8 cellular contexts compared by ENCODE assay signal in the genomic region with DNA sequence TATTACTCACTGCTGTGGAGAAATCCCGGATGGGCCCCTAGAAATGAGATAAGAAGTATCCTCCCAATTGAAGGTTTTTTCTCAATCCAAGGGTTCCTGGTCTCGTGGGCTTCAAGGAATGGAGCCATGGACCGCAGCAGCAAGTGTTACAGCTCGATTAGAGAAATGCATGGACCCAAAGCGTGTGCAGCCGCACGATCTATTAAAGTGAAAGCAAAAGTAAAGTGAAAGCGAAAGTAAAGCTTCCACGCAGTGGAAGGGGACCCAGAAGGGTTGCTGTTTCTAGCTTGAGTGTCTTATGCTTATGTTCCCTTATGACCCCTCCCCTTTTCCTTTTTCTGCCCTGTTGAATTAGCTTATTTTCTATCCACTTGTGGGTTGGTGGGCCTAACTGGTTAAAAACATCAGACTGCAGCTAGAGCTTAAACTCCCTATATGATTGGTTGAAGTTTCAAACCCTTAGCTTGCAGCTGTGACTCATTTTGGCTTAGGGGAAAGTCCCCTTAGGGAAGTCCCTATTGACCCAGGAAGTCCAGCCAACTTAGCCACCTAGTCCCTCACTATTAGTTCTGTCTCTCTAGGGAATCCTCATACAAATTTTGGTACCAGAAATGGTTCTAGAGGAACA.
DNase-seq lines count a peak whose midpoint lies in the region; ATAC-seq and TF ChIP-seq lines count a peak whose summit lies in the region.

No MANE protein-coding gene starts in this region.

- in situ Hi-C loops in GM13976 (cut with MboI; ENCODE audit: low sequenced_read_pairs, unreplicated experiment), result loop anchor here (25.0 kb wide), 1 partner anchor 1484 kb away; no protein-coding TSS in a partner anchor
- in situ Hi-C loops in SK-MEL-5 (cut with HindIII; ENCODE audit: low pct_unique_long_range_greater_than_20kb, low sequenced_read_pairs), result no loop called here

- H3K27ac ChIP-seq in GM23338 (ENCODE audit: low read depth) (no peak overlapping the region), uterus (peak overlapping the region; percentile 47 to 48)

- H3K9me3 ChIP-seq in mononuclear cell (ENCODE audit: low read depth, low read length) (no peaks in the 10 kb centered on the region), uterus (no peaks in the 10 kb centered on the region)

- H3K9me2 ChIP-seq in GM23338 (ENCODE audit: insufficient read depth), result peaks cover 15% of the 10 kb centered on the region

- H3K36me3 ChIP-seq in GM23338 (ENCODE audit: insufficient read depth), result 0 out of 2 replicates have a peak, but pooled peaks cover 3% of the 10 kb centered on the region
- no peaks in the 10 kb centered on the region for H3K36me3 ChIP-seq in uterus

- no peak overlapping the region for H3K4me2 ChIP-seq in GM23338

- TF ChIP-seq POLR2A in uterus (IDR thresholded peaks at IDR 0.05), result no peak

- peaks cover 17% of the 10 kb centered on the region for H3K9me3 Mint-ChIP-seq in GM23338
- H3K9me3 Mint-ChIP-seq in mesothelial cell of epicardium, result peaks cover 28% of the 10 kb centered on the region

- H3K79me2 ChIP-seq in GM23338 (replicated peaks; ENCODE audit: insufficient read depth), result no peaks in the 10 kb centered on the region

- peak; percentile 51 for DNase-seq in GM13976 (ENCODE audit: low spot score)
- no peak for DNase-seq in GM23338 (ENCODE audit: low spot score)
- peak; percentile 8 for DNase-seq in LNCaP clone FGC (ENCODE audit: low read depth)
- peak; percentile 73 for DNase-seq in SK-MEL-5 (ENCODE audit: low read depth, low spot score)
- peak; percentile 22 for DNase-seq in amniotic epithelial cell (ENCODE audit: low read depth)
- DNase-seq in uterus, result no peak
- DNase-seq in mesothelial cell of epicardium (ENCODE audit: low spot score in 2 of 2, unreplicated experiment in 2 of 2), result no peak

- H3K27ac Mint-ChIP-seq in GM23338 (no peak overlapping the region), mesothelial cell of epicardium (no peak overlapping the region)

- no peaks in the 10 kb centered on the region for H4K20me1 ChIP-seq in GM23338 (replicated peaks; ENCODE audit: insufficient read depth)

- no peak overlapping the region for H3K4me3 Mint-ChIP-seq in GM23338
- no peak overlapping the region for H3K4me3 Mint-ChIP-seq in mesothelial cell of epicardium

- no peaks in the 10 kb centered on the region for H3K4me1 Mint-ChIP-seq in GM23338
- H3K4me1 Mint-ChIP-seq in mesothelial cell of epicardium, result no peaks in the 10 kb centered on the region

- H2AFZ ChIP-seq in GM23338, result peak overlapping the region; percentile 81

- H3K27me3 Mint-ChIP-seq in GM23338 (ENCODE audit: insufficient read depth, low read depth, poor library complexity), result no peaks in the 10 kb centered on the region
- no peaks in the 10 kb centered on the region for H3K27me3 Mint-ChIP-seq in mesothelial cell of epicardium (ENCODE audit: low read depth)

- H3K36me3 Mint-ChIP-seq in GM23338 (ENCODE audit: low read depth), result peaks cover 18% of the 10 kb centered on the region
- no peaks in the 10 kb centered on the region for H3K36me3 Mint-ChIP-seq in mesothelial cell of epicardium

- H3K4me3 ChIP-seq in GM23338 (no peak overlapping the region), LNCaP clone FGC (ENCODE audit: low read depth, low read length) (peak overlapping the region; percentile 47), mononuclear cell (ENCODE audit: low read length) (peak overlapping the region; percentile 76), uterus (peak overlapping the region; percentile 7 to 38)

- no peaks in the 10 kb centered on the region for H3K4me1 ChIP-seq in GM23338 (ENCODE audit: insufficient read depth)
- H3K4me1 ChIP-seq in mononuclear cell (ENCODE audit: insufficient read depth, low read length), result peaks cover 43% of the 10 kb centered on the region
- H3K4me1 ChIP-seq in uterus, result no peaks in the 10 kb centered on the region

- H3K27me3 ChIP-seq in GM23338 (ENCODE audit: insufficient read depth) (no peaks in the 10 kb centered on the region), mononuclear cell (ENCODE audit: insufficient read depth, low read length) (no peaks in the 10 kb centered on the region), uterus (no peaks in the 10 kb centered on the region)

- no peaks in the 10 kb centered on the region for H3F3A ChIP-seq in GM23338 (replicated peaks; ENCODE audit: low read depth)

- no peak for ATAC-seq in GM23338

- TF ChIP-seq CTCF in GM13976 (IDR thresholded peaks at IDR 0.05; ENCODE audit: borderline replicate concordance, control extremely low read depth, extremely low read depth, insufficient read depth, missing control alignments) (no peak), GM23338 (conservative IDR thresholded peaks at IDR 0.05; ENCODE audit: low read depth in 2 of 2) (no peak), LNCaP clone FGC (IDR thresholded peaks at IDR 0.05; ENCODE audit: control insufficient read depth, extremely low read depth, insufficient read depth) (no peak), uterus (IDR thresholded peaks at IDR 0.05) (no peak), mesothelial cell of epicardium (IDR thresholded peaks at IDR 0.05; ENCODE audit: unreplicated experiment) (no peak)

- intact Hi-C loops in uterus (cut with DNase I; ENCODE audit: low total_unique reads), result no loop called here

TF ChIP-seq in GM23338, 12 proteins besides CTCF, POLR2A, EP300 and RAD21:
- TF ChIP-seq ETS1 (IDR thresholded peaks at IDR 0.05) (no peak), JUNB (IDR thresholded peaks at IDR 0.05; ENCODE audit: unreplicated experiment) (no peak), EZH2 (IDR thresholded peaks at IDR 0.05; ENCODE audit: low read depth, unreplicated experiment) (no peak)
- TF ChIP-seq, protein P1, sequence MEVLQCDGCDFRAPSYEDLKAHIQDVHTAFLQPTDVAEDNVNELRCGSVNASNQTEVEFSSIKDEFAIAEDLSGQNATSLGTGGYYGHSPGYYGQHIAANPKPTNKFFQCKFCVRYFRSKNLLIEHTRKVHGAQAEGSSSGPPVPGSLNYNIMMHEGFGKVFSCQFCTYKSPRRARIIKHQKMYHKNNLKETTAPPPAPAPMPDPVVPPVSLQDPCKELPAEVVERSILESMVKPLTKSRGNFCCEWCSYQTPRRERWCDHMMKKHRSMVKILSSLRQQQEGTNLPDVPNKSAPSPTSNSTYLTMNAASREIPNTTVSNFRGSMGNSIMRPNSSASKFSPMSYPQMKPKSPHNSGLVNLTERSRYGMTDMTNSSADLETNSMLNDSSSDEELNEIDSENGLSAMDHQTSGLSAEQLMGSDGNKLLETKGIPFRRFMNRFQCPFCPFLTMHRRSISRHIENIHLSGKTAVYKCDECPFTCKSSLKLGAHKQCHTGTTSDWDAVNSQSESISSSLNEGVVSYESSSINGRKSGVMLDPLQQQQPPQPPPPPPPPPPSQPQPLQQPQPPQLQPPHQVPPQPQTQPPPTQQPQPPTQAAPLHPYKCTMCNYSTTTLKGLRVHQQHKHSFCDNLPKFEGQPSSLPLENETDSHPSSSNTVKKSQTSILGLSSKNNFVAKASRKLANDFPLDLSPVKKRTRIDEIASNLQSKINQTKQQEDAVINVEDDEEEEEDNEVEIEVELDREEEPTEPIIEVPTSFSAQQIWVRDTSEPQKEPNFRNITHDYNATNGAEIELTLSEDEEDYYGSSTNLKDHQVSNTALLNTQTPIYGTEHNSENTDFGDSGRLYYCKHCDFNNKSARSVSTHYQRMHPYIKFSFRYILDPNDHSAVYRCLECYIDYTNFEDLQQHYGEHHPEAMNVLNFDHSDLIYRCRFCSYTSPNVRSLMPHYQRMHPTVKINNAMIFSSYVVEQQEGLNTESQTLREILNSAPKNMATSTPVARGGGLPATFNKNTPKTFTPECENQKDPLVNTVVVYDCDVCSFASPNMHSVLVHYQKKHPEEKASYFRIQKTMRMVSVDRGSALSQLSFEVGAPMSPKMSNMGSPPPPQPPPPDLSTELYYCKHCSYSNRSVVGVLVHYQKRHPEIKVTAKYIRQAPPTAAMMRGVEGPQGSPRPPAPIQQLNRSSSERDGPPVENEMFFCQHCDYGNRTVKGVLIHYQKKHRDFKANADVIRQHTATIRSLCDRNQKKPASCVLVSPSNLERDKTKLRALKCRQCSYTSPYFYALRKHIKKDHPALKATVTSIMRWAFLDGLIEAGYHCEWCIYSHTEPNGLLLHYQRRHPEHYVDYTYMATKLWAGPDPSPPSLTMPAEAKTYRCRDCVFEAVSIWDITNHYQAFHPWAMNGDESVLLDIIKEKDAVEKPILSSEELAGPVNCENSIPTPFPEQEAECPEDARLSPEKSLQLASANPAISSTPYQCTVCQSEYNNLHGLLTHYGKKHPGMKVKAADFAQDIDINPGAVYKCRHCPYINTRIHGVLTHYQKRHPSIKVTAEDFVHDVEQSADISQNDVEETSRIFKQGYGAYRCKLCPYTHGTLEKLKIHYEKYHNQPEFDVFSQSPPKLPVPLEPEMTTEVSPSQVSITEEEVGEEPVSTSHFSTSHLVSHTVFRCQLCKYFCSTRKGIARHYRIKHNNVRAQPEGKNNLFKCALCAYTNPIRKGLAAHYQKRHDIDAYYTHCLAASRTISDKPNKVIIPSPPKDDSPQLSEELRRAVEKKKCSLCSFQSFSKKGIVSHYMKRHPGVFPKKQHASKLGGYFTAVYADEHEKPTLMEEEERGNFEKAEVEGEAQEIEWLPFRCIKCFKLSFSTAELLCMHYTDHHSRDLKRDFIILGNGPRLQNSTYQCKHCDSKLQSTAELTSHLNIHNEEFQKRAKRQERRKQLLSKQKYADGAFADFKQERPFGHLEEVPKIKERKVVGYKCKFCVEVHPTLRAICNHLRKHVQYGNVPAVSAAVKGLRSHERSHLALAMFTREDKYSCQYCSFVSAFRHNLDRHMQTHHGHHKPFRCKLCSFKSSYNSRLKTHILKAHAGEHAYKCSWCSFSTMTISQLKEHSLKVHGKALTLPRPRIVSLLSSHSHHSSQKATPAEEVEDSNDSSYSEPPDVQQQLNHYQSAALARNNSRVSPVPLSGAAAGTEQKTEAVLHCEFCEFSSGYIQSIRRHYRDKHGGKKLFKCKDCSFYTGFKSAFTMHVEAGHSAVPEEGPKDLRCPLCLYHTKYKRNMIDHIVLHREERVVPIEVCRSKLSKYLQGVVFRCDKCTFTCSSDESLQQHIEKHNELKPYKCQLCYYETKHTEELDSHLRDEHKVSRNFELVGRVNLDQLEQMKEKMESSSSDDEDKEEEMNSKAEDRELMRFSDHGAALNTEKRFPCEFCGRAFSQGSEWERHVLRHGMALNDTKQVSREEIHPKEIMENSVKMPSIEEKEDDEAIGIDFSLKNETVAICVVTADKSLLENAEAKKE (CRISPR knock-in tag; IDR thresholded peaks at IDR 0.05), result no peak

Comparison
In these comparisons a context has a peak if more than half of its experiments do, and no peak if none do; other contexts are left out.
1. DNase-seq: peak in GM13976 (single experiment), LNCaP clone FGC (single experiment), SK-MEL-5 (single experiment) and amniotic epithelial cell (single experiment); none in GM23338 (single experiment), uterus (0 of 2) and mesothelial cell of epicardium (0 of 2).